In genomic region chr2:41981417-41981816, GRCh38 we compare ENCODE assay signal across 27 cellular contexts.
"Had no signal": no experiment of that assay in that cellular context is flagged by ENCODE, and none has a peak within 500 bp of the region (broad histone marks: within the 10 kb centered on the region; RNA-seq: fewer than 3 reads in every experiment).

No MANE protein-coding gene starts in this region.

- H3K9me3 ChIP-seq: colonic mucosa, esophagus muscularis mucosa, esophagus squamous epithelium, gastrocnemius medialis, gastroesophageal sphincter, heart left ventricle, heart right ventricle had no signal

- FAIRE-seq: endometrium, endothelial cell of umbilical vein, frontal cortex had no signal

- H3K27ac ChIP-seq: colonic mucosa, coronary artery, dorsolateral prefrontal cortex, epithelial cell of prostate, esophagus muscularis mucosa, esophagus squamous epithelium, foreskin keratinocyte, gastrocnemius medialis, gastroesophageal sphincter, heart left ventricle, heart right ventricle, hepatocyte had no signal

- H3K4me3 ChIP-seq: colonic mucosa, coronary artery, dorsolateral prefrontal cortex, esophagus muscularis mucosa, esophagus squamous epithelium, gastrocnemius medialis, gastroesophageal sphincter, heart left ventricle, heart right ventricle, hepatocyte had no signal

- ATAC-seq: effector memory CD8-positive, alpha-beta T cell; esophagus mucosa; foreskin keratinocyte; gastrocnemius medialis; gastroesophageal sphincter; heart left ventricle; heart right ventricle had no signal

- H3K36me3 ChIP-seq: colonic mucosa, esophagus muscularis mucosa, esophagus squamous epithelium, gastrocnemius medialis, gastroesophageal sphincter, heart left ventricle, heart right ventricle had no signal

- DNase-seq: colonic mucosa; cortex of kidney; dermis blood vessel endothelial cell; dorsolateral prefrontal cortex; effector CD4-positive, alpha-beta T cell; effector CD8-positive, alpha-beta T cell; effector memory CD4-positive, alpha-beta T cell; effector memory CD8-positive, alpha-beta T cell; erythroblast; esophagus squamous epithelium; foreskin fibroblast; foreskin keratinocyte; foreskin melanocyte; gastrocnemius medialis; glutamatergic neuron; head of caudate nucleus; heart left ventricle; heart right ventricle had no signal

- H3K4me1 ChIP-seq: colonic mucosa, esophagus muscularis mucosa, esophagus squamous epithelium, foreskin keratinocyte, gastrocnemius medialis, gastroesophageal sphincter, heart left ventricle, heart right ventricle had no signal

- H3K4me2 ChIP-seq: hepatocyte had no signal

- H3K27me3 ChIP-seq: colonic mucosa, dorsolateral prefrontal cortex, esophagus muscularis mucosa, esophagus squamous epithelium, gastrocnemius medialis, gastroesophageal sphincter, heart left ventricle, heart right ventricle, hepatocyte had no signal
